In genomic region chr5:180873628-180874520, GRCh38 we compare ENCODE assay signal across 10 cellular contexts. TPM values are rescaled to one million over a fixed set of nuclear protein-coding genes. Genes with fewer than 3 reads are reported as not detected.
DNase-seq lines count a peak whose midpoint lies in the region; ATAC-seq lines count a peak whose summit lies in the region.
"Had no signal": no experiment of that assay in that cellular context is flagged by ENCODE, and none has a peak within 500 bp of the region (broad histone marks: within the 10 kb centered on the region; RNA-seq: fewer than 3 reads in every experiment).

No MANE protein-coding gene starts in this region.

- H3K9me3 ChIP-seq in mesenchymal stem cell (ENCODE audit: control insufficient read depth, low read length) = no peaks in the 10 kb centered on the region

- H4K91ac ChIP-seq in mesenchymal stem cell (ENCODE audit: low read length) = no peak overlapping the region

- H3K9ac ChIP-seq in mesenchymal stem cell (ENCODE audit: low read length) = no peak overlapping the region

- H2BK15ac ChIP-seq in mesenchymal stem cell (ENCODE audit: low read depth, poor library complexity, severe bottlenecking) = no peak overlapping the region

- no peak overlapping the region for H3K18ac ChIP-seq in mesenchymal stem cell (ENCODE audit: low read depth in 1 of 2, low read length in 2 of 2)

- H4K8ac ChIP-seq in mesenchymal stem cell (ENCODE audit: low read length) = no peak overlapping the region

- H3K4me3 ChIP-seq in mesenchymal stem cell (ENCODE audit: insufficient read depth in 1 of 2, low read depth in 1 of 2, low read length in 2 of 2) = no peak overlapping the region

- no peak overlapping the region for H2BK5ac ChIP-seq in mesenchymal stem cell (ENCODE audit: low read depth, low read length, poor library complexity, severe bottlenecking)

- ATAC-seq in activated CD4-positive, CD25-positive, alpha-beta regulatory T cell treated with anti-CD3 and anti-CD28 coated beads, Interleukin-2, amount 50 U/mL, for 24 hours = peak; percentile 74 to 79
- ATAC-seq in GM19351 (IDR thresholded peaks at IDR 0.05; ENCODE audit: unreplicated experiment) (no peak), GM21515 (IDR thresholded peaks at IDR 0.05; ENCODE audit: unreplicated experiment) (no peak)

- peaks cover 4 to 13% of the 10 kb centered on the region in 2 experiments for H3K27me3 ChIP-seq in mesenchymal stem cell (ENCODE audit: control insufficient read depth in 1 of 2, insufficient read depth in 1 of 2, low read length in 2 of 2)

- H3K27ac ChIP-seq in mesenchymal stem cell (ENCODE audit: low read length, poor library complexity, severe bottlenecking) = no peak overlapping the region

- H3K23ac ChIP-seq in mesenchymal stem cell (ENCODE audit: low read length in 2 of 2) = no peak overlapping the region

- no peaks in the 10 kb centered on the region for H3K36me3 ChIP-seq in mesenchymal stem cell (ENCODE audit: control insufficient read depth in 1 of 2, insufficient read depth in 2 of 2, low read depth in 1 of 2, low read length in 2 of 2)

- H2AK5ac ChIP-seq in mesenchymal stem cell (ENCODE audit: low read length, severe bottlenecking) = no peak overlapping the region

- no peak overlapping the region for H3K4me2 ChIP-seq in mesenchymal stem cell (ENCODE audit: low read length, poor library complexity, severe bottlenecking)

- H3K79me1 ChIP-seq in mesenchymal stem cell (replicated peaks; ENCODE audit: low read length, poor library complexity, severe bottlenecking) = no peaks in the 10 kb centered on the region

- H3K14ac ChIP-seq in mesenchymal stem cell (ENCODE audit: low read length in 2 of 2) = no peak overlapping the region

- H2AFZ ChIP-seq in mesenchymal stem cell (ENCODE audit: low read depth, low read length) = no peak overlapping the region

- no peak overlapping the region for H3K4ac ChIP-seq in mesenchymal stem cell (ENCODE audit: low read depth in 1 of 2, low read length in 2 of 2)

- no peak overlapping the region for H2BK12ac ChIP-seq in mesenchymal stem cell (ENCODE audit: low read length in 2 of 2)

- DNase-seq in ELF-1 (ENCODE audit: low read depth, low spot score) (peak; percentile 9), HT1080 (ENCODE audit: low read depth) (peak; percentile 70), mesenchymal stem cell (peak; percentile 35), HuH-7 (ENCODE audit: low spot score) (no peak), RKO (ENCODE audit: low spot score) (no peak)
- DNase-seq: NCI-H446 treated with DMSO at 0.1 percent for 48 hours had no signal

- no peaks in the 10 kb centered on the region for H3K4me1 ChIP-seq in mesenchymal stem cell (ENCODE audit: control insufficient read depth, insufficient read depth, low read depth, low read length)

- WGBS in mesenchymal stem cell = 76% methylated on average over 13 of the region's 13 CpGs

- H2BK120ac ChIP-seq in mesenchymal stem cell (ENCODE audit: low read depth, low read length) = no peak overlapping the region

RNA-seq across cellular contexts. Expression of gene ZFP62, which starts 12.8 kb away (rescaled TPM):
- 16.1 and 16.2 TPM in 2 replicates for total RNA-seq in HT1080 (2014; rRNA removed; shearing (Covaris generic))
- 10.5 and 19.5 TPM in 2 replicates for polyA plus RNA-seq in HT1080 (2015; cell fraction: cytosol; rRNA removed)
- polyA plus RNA-seq in HT1080 (2015; cell fraction: nucleus; rRNA removed) = 28.6 and 36.8 TPM in 2 replicates
- polyA plus RNA-seq in mesenchymal stem cell (2013, experiment 1 of 2) = 11.2 TPM
- 10.5 TPM for polyA plus RNA-seq in mesenchymal stem cell (2013, experiment 2 of 2)

RNA-seq across cellular contexts. Expression of gene BTNL8, which starts 25.1 kb away (rescaled TPM):
- 0.18 TPM in 1 of 2 replicates, not detected in the other for total RNA-seq in HT1080 (2014; rRNA removed; shearing (Covaris generic))
- polyA plus RNA-seq in HT1080 (2015; cell fraction: cytosol; rRNA removed) = not detected in 2 replicates
- not detected in 2 replicates for polyA plus RNA-seq in HT1080 (2015; cell fraction: nucleus; rRNA removed)
- polyA plus RNA-seq in mesenchymal stem cell (2013, experiment 1 of 2) = not detected
- polyA plus RNA-seq in mesenchymal stem cell (2013, experiment 2 of 2) = not detected
- total RNA-seq: bronchial epithelial cell had no signal

Comparison
In these comparisons a context has a peak if more than half of its experiments do, and no peak if none do; other contexts are left out.
1. DNase-seq: peak in ELF-1 (single experiment), HT1080 (single experiment) and mesenchymal stem cell (single experiment); none in HuH-7 (single experiment) and RKO (single experiment).
2. ATAC-seq: peak in activated CD4-positive, CD25-positive, alpha-beta regulatory T cell treated with anti-CD3 and anti-CD28 coated beads, Interleukin-2, amount 50 U/mL, for 24 hours (2 of 2); none in GM19351 (single experiment) and GM21515 (single experiment).